ENCODE assay signal across 14 cellular contexts in genomic region chr9:91411096-91411771, GRCh38. TPM values are rescaled to one million over a fixed set of nuclear protein-coding genes. Genes with fewer than 3 reads are reported as not detected.
DNase-seq lines count a peak whose midpoint lies in the region; ATAC-seq and TF ChIP-seq lines count a peak whose summit lies in the region.
"Had no signal": no experiment of that assay in that cellular context is flagged by ENCODE, and none has a peak within 500 bp of the region (broad histone marks: within the 10 kb centered on the region; RNA-seq: fewer than 3 reads in every experiment).

No MANE protein-coding gene starts in this region.

- TF ChIP-seq CTCF in mesothelial cell of epicardium (IDR thresholded peaks at IDR 0.05; ENCODE audit: unreplicated experiment) (no peak), thyroid gland (IDR thresholded peaks at IDR 0.05) (no peak), osteoblast (IDR thresholded peaks at IDR 0.05; ENCODE audit: extremely low read depth, low read depth, low read length) (no peak)

- peaks cover 15% of the 10 kb centered on the region for H3K4me1 Mint-ChIP-seq in mesothelial cell of epicardium

- TF ChIP-seq POLR2A in thyroid gland (IDR thresholded peaks at IDR 0.05): no peak

- H3K36me3 ChIP-seq in thyroid gland: peaks cover 7 to 19% of the 10 kb centered on the region in 2 donors
- peaks cover 18% of the 10 kb centered on the region for H3K36me3 ChIP-seq in osteoblast (ENCODE audit: insufficient read depth, low read length)

- H2AFZ ChIP-seq in osteoblast (ENCODE audit: low read length): no peak overlapping the region

- DNase-seq in GF-D8 (lab: John Stamatoyannopoulos, UW): peak; percentile 78
- peak; percentile 54 to 81 for DNase-seq in NOMO-1 (lab: John Stamatoyannopoulos, UW; ENCODE audit: unreplicated experiment in 2 of 2)
- peak; percentile 33 for DNase-seq in dermis blood vessel endothelial cell
- no peak for DNase-seq in mesothelial cell of epicardium (ENCODE audit: low spot score in 2 of 2, unreplicated experiment in 2 of 2)
- DNase-seq in thyroid gland: no peak
- DNase-seq in NCI-H1436 treated with DMSO at 0.1 percent for 48 hours (lab: John Stamatoyannopoulos, UW): no peak
- DNase-seq in osteoblast (ENCODE audit: insufficient read length, low spot score, missing footprints): no peak
- DNase-seq: activated CD4-positive, alpha-beta T cell treated with anti-CD3 and anti-CD28 coated beads, Interleukin-2, amount 50 U/mL, for 4 hours; activated naive CD8-positive, alpha-beta T cell treated with anti-CD3 and anti-CD28 coated beads, Interleukin-2, amount 50 U/mL, for 24 hours; effector memory CD4-positive, alpha-beta T cell; stimulated activated CD4-positive, alpha-beta T cell treated with anti-CD3 and anti-CD28 coated beads, Interleukin-12 subunit alpha, Interleukin-12 subunit beta, amount 100 ng/mL, for 4 hours had no signal

- H3K27me3 ChIP-seq in thyroid gland (no peaks in the 10 kb centered on the region), osteoblast (ENCODE audit: insufficient read depth, low read length) (no peaks in the 10 kb centered on the region)
- H3K27me3 ChIP-seq: SJSA1 had no signal

- H3K9me3 ChIP-seq in thyroid gland: no peaks in the 10 kb centered on the region
- H3K9me3 ChIP-seq in osteoblast (ENCODE audit: low read depth, low read length): no peaks in the 10 kb centered on the region
- H3K9me3 ChIP-seq: SJSA1 had no signal

- H3K27ac ChIP-seq in thyroid gland (no peak overlapping the region), osteoblast (ENCODE audit: low read depth, low read length) (no peak overlapping the region)
- H3K27ac ChIP-seq: KMS-11, SJSA1 had no signal

- H3K4me3 ChIP-seq in thyroid gland (replicated peaks in 1 of 3): no peak overlapping the region
- H3K4me3 ChIP-seq in osteoblast (ENCODE audit: insufficient read depth, low read length): no peak overlapping the region
- H3K4me3 ChIP-seq: SJSA1 had no signal

- H3K4me1 ChIP-seq in thyroid gland (no peaks in the 10 kb centered on the region), osteoblast (ENCODE audit: insufficient read depth, low read length) (peaks cover 15% of the 10 kb centered on the region)

- peaks cover 28% of the 10 kb centered on the region for H3K36me3 Mint-ChIP-seq in mesothelial cell of epicardium

- H3K27me3 Mint-ChIP-seq in mesothelial cell of epicardium (ENCODE audit: low read depth): peaks cover 3% of the 10 kb centered on the region
- H3K27me3 Mint-ChIP-seq: activated naive CD8-positive, alpha-beta T cell treated with anti-CD3 and anti-CD28 coated beads, Interleukin-2, amount 50 U/mL, for 24 hours had no signal

- H3K9me3 Mint-ChIP-seq in mesothelial cell of epicardium: peaks cover 4% of the 10 kb centered on the region
- H3K9me3 Mint-ChIP-seq: activated naive CD8-positive, alpha-beta T cell treated with anti-CD3 and anti-CD28 coated beads, Interleukin-2, amount 50 U/mL, for 24 hours had no signal

- H3K4me3 Mint-ChIP-seq in mesothelial cell of epicardium: no peak overlapping the region
- H3K4me3 Mint-ChIP-seq: activated naive CD8-positive, alpha-beta T cell treated with anti-CD3 and anti-CD28 coated beads, Interleukin-2, amount 50 U/mL, for 24 hours had no signal

- H3K4me2 ChIP-seq in osteoblast (ENCODE audit: insufficient read depth, low read length): no peak overlapping the region
- H3K4me2 ChIP-seq: KMS-11 had no signal

- intact Hi-C loops in thyroid gland (cut with DNase I): loop anchor here (10.0 kb wide), 1 partner anchor 46 kb away; the partner anchor contains the start of gene AUH

- H3K79me2 ChIP-seq in osteoblast (ENCODE audit: insufficient read depth, low read length): peaks cover 61% of the 10 kb centered on the region

- peak overlapping the region; percentile 8 for H3K27ac Mint-ChIP-seq in mesothelial cell of epicardium
- H3K27ac Mint-ChIP-seq: activated naive CD8-positive, alpha-beta T cell treated with anti-CD3 and anti-CD28 coated beads, Interleukin-2, amount 50 U/mL, for 24 hours had no signal

- 77 to 84% methylated on average over 5 of the region's 5 CpGs for WGBS in thyroid gland, 2 donors

- H4K20me1 ChIP-seq in osteoblast (ENCODE audit: insufficient read depth, low read length): peaks cover 4% of the 10 kb centered on the region

- no peak for ATAC-seq in HG03196 (IDR thresholded peaks at IDR 0.05; ENCODE audit: unreplicated experiment)
- ATAC-seq: activated naive CD8-positive, alpha-beta T cell treated with anti-CD3 and anti-CD28 coated beads, Interleukin-2, amount 50 U/mL, for 24 hours had no signal

RNA-seq across cellular contexts. Expression of gene NFIL3, which starts 12.4 kb away (rescaled TPM):
- total RNA-seq in dermis blood vessel endothelial cell: 6.3 and 6.5 TPM in 2 replicates
- total RNA-seq in mesothelial cell of epicardium: 25.8 to 28.1 TPM (median 26.3 TPM) in 3 replicates
- 10 to 100 TPM; 13.9 to 38.6 (median 22.7) TPM for total RNA-seq in thyroid gland
- 26.1 and 28.3 TPM in 2 replicates for total RNA-seq in osteoblast

RNA-seq across cellular contexts. Expression of gene AUH, which starts 49.5 kb away (rescaled TPM):
- total RNA-seq in dermis blood vessel endothelial cell (13.3 and 20.4 TPM in 2 replicates), mesothelial cell of epicardium (23.7 to 24.8 TPM (median 24.1 TPM) in 3 replicates), thyroid gland (10 to 100 TPM; 57.1 to 83.5 (median 65.2) TPM), osteoblast (17.0 and 17.7 TPM in 2 replicates)

Comparison
In these comparisons a context has a peak if more than half of its experiments do, and no peak if none do; other contexts are left out.
1. DNase-seq: peak in GF-D8 (single experiment), NOMO-1 (2 of 2) and dermis blood vessel endothelial cell (single experiment); none in mesothelial cell of epicardium (0 of 2), thyroid gland (0 of 2), NCI-H1436 treated with DMSO at 0.1 percent for 48 hours (single experiment) and osteoblast (single experiment).